ENCODE assay signal across 18 cellular contexts in the genomic region with DNA sequence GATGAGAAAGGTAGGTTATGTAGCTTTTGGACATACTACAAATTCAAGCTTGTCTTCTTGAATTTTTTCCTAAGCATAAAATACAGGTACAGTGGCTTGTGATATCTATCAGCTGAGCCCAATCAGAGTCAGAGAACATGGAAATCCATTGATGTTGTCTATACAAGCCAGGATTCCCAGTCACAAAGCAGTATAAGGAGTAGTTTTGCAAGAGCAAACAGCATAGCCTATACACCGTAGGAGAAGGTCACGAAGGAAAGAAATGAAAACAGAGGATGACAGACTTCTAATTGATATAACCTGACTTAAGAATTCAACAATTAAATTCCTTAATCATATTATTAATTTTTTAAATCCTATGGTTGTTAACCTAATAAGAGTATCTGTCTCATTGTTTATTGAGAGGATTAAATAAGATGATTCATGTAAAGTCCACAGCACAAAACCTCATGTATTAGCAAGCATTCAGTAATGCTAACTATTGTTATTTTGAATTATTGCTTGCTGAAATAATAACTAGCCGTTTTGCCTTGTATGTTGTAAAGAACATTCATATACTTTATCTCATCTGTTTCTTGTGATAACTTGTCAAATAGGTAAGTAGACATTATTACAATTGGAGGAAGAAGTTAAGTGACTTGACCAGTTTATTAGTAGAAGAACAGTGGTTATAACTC.
DNase-seq lines count a peak whose midpoint lies in the region; ATAC-seq and TF ChIP-seq lines count a peak whose summit lies in the region.
"Had no signal": no experiment of that assay in that cellular context is flagged by ENCODE, and none has a peak within 500 bp of the region (broad histone marks: within the 10 kb centered on the region; RNA-seq: fewer than 3 reads in every experiment).

No MANE protein-coding gene starts in this region.

- intact Hi-C loops in head of caudate nucleus (cut with DNase I): no loop called here

- ATAC-seq in SK-N-SH treated with all-trans-retinoic acid at 6 μM for 48 hours (peak; percentile 41; the same call in 2 of the 3 replicates), esophagus mucosa (peak; percentile 80), HG03439 (IDR thresholded peaks at IDR 0.05; ENCODE audit: unreplicated experiment) (no peak)
- ATAC-seq: activated CD4-positive, CD25-positive, alpha-beta regulatory T cell treated with anti-CD3 and anti-CD28 coated beads, Interleukin-2, amount 50 U/mL, for 24 hours; HCT116; left colon had no signal

- peak; percentile 69 for DNase-seq in HCEC 1CT
- DNase-seq in renal cortical epithelial cell (ENCODE audit: low read depth): peak; percentile 41
- DNase-seq in COLO829 (ENCODE audit: low spot score): no peak
- no peak for DNase-seq in head of caudate nucleus
- DNase-seq in AG20443 (ENCODE audit: low spot score): no peak
- DNase-seq: activated CD4-positive, alpha-beta memory T cell treated with anti-CD3 and anti-CD28 coated beads, Interleukin-2, amount 10 ng/mL, durations not matched to agents 7 days and 5 days; KBM-7; left colon; mesendoderm; NCI-H1417 treated with DMSO at 0.1 percent for 48 hours; NCI-H2081 treated with DMSO at 0.1 percent for 48 hours; NCI-H345; NCI-H748 treated with DMSO at 0.1 percent for 48 hours had no signal

TF ChIP-seq in SK-N-SH treated with all-trans-retinoic acid at 6 μM for 48 hours, 23 proteins besides CTCF, POLR2A, EP300 and RAD21:
- 0 out of 2 replicates have a peak, but pooled peaks have one; percentile 18 for TF ChIP-seq ISL1 (CRISPR knock-in tag; IDR thresholded peaks at IDR 0.05)
- TF ChIP-seq CSDC2 (CRISPR knock-in tag; IDR thresholded peaks at IDR 0.05): no peak

Comparison
In these comparisons a context has a peak if more than half of its experiments do, and no peak if none do; other contexts are left out.
1. DNase-seq: peak in HCEC 1CT (single experiment) and renal cortical epithelial cell (single experiment); none in COLO829 (single experiment), head of caudate nucleus (0 of 42) and AG20443 (single experiment).